ENCODE assay signal across 8 cellular contexts in genomic region chrX:7925867-7926472, GRCh38. TPM values are rescaled to one million over a fixed set of nuclear protein-coding genes. Genes with fewer than 3 reads are reported as not detected.
A peak's percentile ranks its signal among the peaks of the same experiment; 100 is the strongest.
DNase-seq lines count a peak whose midpoint lies in the region; ATAC-seq and TF ChIP-seq lines count a peak whose summit lies in the region.

No MANE protein-coding gene starts in this region.

- H3K27ac ChIP-seq in liver (ENCODE audit: low read depth in 1 of 2, low read length in 2 of 2): peak overlapping the region in 1 of 2 donors; percentile 91

- peak overlapping the region in 2 of 3 donors; percentile 76 to 84 for H3K4me3 ChIP-seq in liver (ENCODE audit: low read depth in 1 of 3, low read length in 3 of 3)

- 8% methylated on average over 9 of the region's 9 CpGs for WGBS in liver

- TF ChIP-seq RAD21 in liver (IDR thresholded peaks at IDR 0.05): peak; percentile 79 to 91

- peaks cover 0 to 6% (median 4%) of the 10 kb centered on the region in 4 donors for H3K36me3 ChIP-seq in liver (ENCODE audit: control insufficient read depth in 4 of 4, insufficient read depth in 3 of 4, low read depth in 1 of 4, low read length in 3 of 4)

- DNase-seq in GM04504 (ENCODE audit: low read depth) (peak; percentile 21), NCI-H2107 (lab: John Stamatoyannopoulos, UW) (peak; percentile 60), cerebellar cortex (ENCODE audit: low spot score) (peak; percentile 68), OCI-M2 (lab: John Stamatoyannopoulos, UW; ENCODE audit: unreplicated experiment) (no peak)
- peak; percentile 0 to 6 (median 1) for DNase-seq in activated CD4-positive, CD25-positive, alpha-beta regulatory T cell (lab: John Stamatoyannopoulos, UW)
- DNase-seq in stimulated activated CD8-positive, alpha-beta memory T cell treated with anti-CD3 and anti-CD28 coated beads, Interleukin-12 subunit alpha, Interleukin-12 subunit beta, amount 100 ng/mL, for 4 hours (ENCODE audit: low read depth): peak; percentile 32

- peak overlapping the region in 1 of 2 donors; percentile 83 for H3K9ac ChIP-seq in liver (ENCODE audit: low read depth in 1 of 2, low read length in 2 of 2)

- no peaks in the 10 kb centered on the region for H3K27me3 ChIP-seq in liver (ENCODE audit: control insufficient read depth in 4 of 4, insufficient read depth in 4 of 4, low read length in 3 of 4)

- ATAC-seq in HG02759 (IDR thresholded peaks at IDR 0.05; ENCODE audit: unreplicated experiment): peak; percentile 20

- peak; percentile 66 for TF ChIP-seq CTCF in liver (IDR thresholded peaks at IDR 0.05; ENCODE audit: low read depth, low read length, missing input control)

- H3K9me3 ChIP-seq in liver (ENCODE audit: control insufficient read depth in 4 of 4, low read length in 3 of 4): no peaks in the 10 kb centered on the region

- H3K4me1 ChIP-seq in liver (ENCODE audit: control insufficient read depth in 4 of 4, insufficient read depth in 4 of 4, low read length in 3 of 4): peaks cover 0 to 41% (median 34%) of the 10 kb centered on the region in 4 donors

TF ChIP-seq in liver, 16 proteins besides CTCF, POLR2A, EP300 and RAD21:
- TF ChIP-seq FOXA1 (IDR thresholded peaks at IDR 0.05) (no peak), HNF4G (IDR thresholded peaks at IDR 0.05) (no peak), HNF4A (conservative IDR thresholded peaks at IDR 0.05) (peak in 1 of 2 donors; percentile 6), EGR1 (IDR thresholded peaks at IDR 0.05; ENCODE audit: low read depth in 2 of 2) (no peak), FOXA2 (IDR thresholded peaks at IDR 0.05) (no peak), JUND (IDR thresholded peaks at IDR 0.05) (no peak), SP1 (IDR thresholded peaks at IDR 0.05) (no peak), NR2F2 (IDR thresholded peaks at IDR 0.05) (no peak), REST (IDR thresholded peaks at IDR 0.05) (no peak)

RNA-seq across cellular contexts. Expression of gene PNPLA4, which starts 1.2 kb away (rescaled TPM):
- 10 to 100 TPM; 10.1 to 15.6 TPM for total RNA-seq in liver
- 10 to 100 TPM; 15.2 to 28.3 TPM for polyA plus RNA-seq in liver
